In the genomic region with DNA sequence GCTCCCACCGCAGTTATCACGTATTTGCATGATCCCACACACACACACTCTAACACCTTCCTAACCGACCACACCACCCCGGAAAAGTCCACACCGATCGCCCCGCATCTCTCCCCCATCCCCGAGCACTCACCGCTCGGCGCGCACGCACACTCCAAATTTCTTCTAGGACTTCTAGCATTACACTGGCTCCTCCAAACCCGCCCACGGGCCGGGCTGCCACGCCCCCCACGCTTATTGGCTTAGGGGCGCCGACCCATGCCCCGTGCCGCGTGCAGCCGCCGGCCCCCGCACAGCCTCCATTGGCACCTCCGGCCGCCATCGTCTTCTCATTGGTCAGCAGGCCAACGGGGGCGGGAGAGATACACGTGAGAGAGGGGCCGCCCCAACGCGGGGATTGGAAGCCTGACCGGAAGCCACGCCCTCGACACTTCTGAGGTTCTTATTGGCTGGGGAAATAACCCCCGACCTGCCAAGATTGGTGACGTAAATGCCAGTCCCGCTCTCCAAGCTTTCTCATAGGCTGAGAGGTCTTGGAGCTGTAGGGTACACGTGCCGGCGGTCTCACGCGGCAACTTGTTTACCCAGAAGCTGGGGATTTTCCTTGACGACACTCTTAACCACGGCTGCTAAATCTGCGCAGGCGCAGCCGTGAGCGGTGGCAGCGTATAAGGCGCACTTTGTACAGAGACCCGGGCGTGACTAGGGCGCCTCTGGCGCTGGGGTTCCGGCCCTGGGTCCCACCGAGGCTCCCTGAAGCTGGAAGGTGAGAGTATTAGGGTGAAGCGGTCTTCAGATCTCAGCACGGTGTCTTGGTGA, we compare ENCODE assay signal across 9 cellular contexts. TPM values are rescaled to one million over a fixed set of nuclear protein-coding genes. Genes with fewer than 3 reads are reported as not detected.
DNase-seq lines count a peak whose midpoint lies in the region; ATAC-seq and TF ChIP-seq lines count a peak whose summit lies in the region.
"Had no signal": no experiment of that assay in that cellular context is flagged by ENCODE, and none has a peak within 500 bp of the region (broad histone marks: within the 10 kb centered on the region; RNA-seq: fewer than 3 reads in every experiment).

No MANE protein-coding gene starts in this region.

- peak overlapping the region; percentile 70 for H3K4me3 ChIP-seq in kidney epithelial cell (ENCODE audit: low read depth, low read length)

- no peak overlapping the region for H3K27ac Mint-ChIP-seq in chondrocyte (ENCODE audit: unreplicated experiment)
- H3K27ac Mint-ChIP-seq: activated naive CD4-positive, alpha-beta T cell treated with anti-CD3 and anti-CD28 coated beads, Interleukin-2, amount 50 U/mL, for 24 hours had no signal

- peaks cover 41% of the 10 kb centered on the region for H3K4me1 Mint-ChIP-seq in chondrocyte (ENCODE audit: low read depth)

- H3K36me3 ChIP-seq in kidney epithelial cell (ENCODE audit: control insufficient read depth, insufficient read depth, low read length) = peaks cover 3% of the 10 kb centered on the region

- H3K27me3 ChIP-seq in kidney epithelial cell (ENCODE audit: control insufficient read depth, insufficient read depth, low read length) = no peaks in the 10 kb centered on the region

- TF ChIP-seq CTCF in chondrocyte (IDR thresholded peaks at IDR 0.05) (peak; percentile 34), kidney epithelial cell (IDR thresholded peaks at IDR 0.05; ENCODE audit: insufficient read depth, low read length, poor library complexity, severe bottlenecking) (no peak)

- H3K4me3 Mint-ChIP-seq in chondrocyte (ENCODE audit: unreplicated experiment) = no peak overlapping the region
- H3K4me3 Mint-ChIP-seq: activated naive CD4-positive, alpha-beta T cell treated with anti-CD3 and anti-CD28 coated beads, Interleukin-2, amount 50 U/mL, for 24 hours had no signal

- peaks cover 4% of the 10 kb centered on the region for H3K36me3 Mint-ChIP-seq in chondrocyte (ENCODE audit: low read depth)

- DNase-seq in AG20443 (ENCODE audit: low spot score) = peak; percentile 94
- DNase-seq in NCI-H345 treated with DMSO at 0.1 percent for 48 hours (lab: John Stamatoyannopoulos, UW; ENCODE audit: unreplicated experiment) = peak; percentile 96
- DNase-seq in chondrocyte (ENCODE audit: low spot score) = peak; percentile 100
- DNase-seq in kidney epithelial cell (ENCODE audit: low read depth) = peak; percentile 100
- DNase-seq in stimulated activated CD4-positive, alpha-beta T cell treated with anti-CD3 and anti-CD28 coated beads, Interleukin-15, amount 100 ng/mL, for 48 hours (ENCODE audit: low read depth in 2 of 2) = peak; percentile 100

- H3K9me3 Mint-ChIP-seq in chondrocyte (ENCODE audit: low read depth) = no peaks in the 10 kb centered on the region
- H3K9me3 Mint-ChIP-seq: activated naive CD4-positive, alpha-beta T cell treated with anti-CD3 and anti-CD28 coated beads, Interleukin-2, amount 50 U/mL, for 24 hours had no signal

- peak; percentile 84 for ATAC-seq in GM19025 (IDR thresholded peaks at IDR 0.05; ENCODE audit: low read depth, unreplicated experiment)
- peak; percentile 80 for ATAC-seq in HG03280 (IDR thresholded peaks at IDR 0.05; ENCODE audit: unreplicated experiment)
- ATAC-seq in activated CD4-positive, CD25-positive, alpha-beta regulatory T cell treated with anti-CD3 and anti-CD28 coated beads, Interleukin-2, amount 50 U/mL, for 24 hours = peak; percentile 81 to 83

- no peaks in the 10 kb centered on the region for H3K27me3 Mint-ChIP-seq in chondrocyte (ENCODE audit: low read depth)
- H3K27me3 Mint-ChIP-seq: activated naive CD4-positive, alpha-beta T cell treated with anti-CD3 and anti-CD28 coated beads, Interleukin-2, amount 50 U/mL, for 24 hours had no signal

RNA-seq across cellular contexts. Expression of a gene that starts 4.2 kb away (rescaled TPM):
- 68.0 to 87.6 TPM (median 75.9 TPM) in 3 replicates for total RNA-seq in chondrocyte
- total RNA-seq in kidney epithelial cell = 11.0 and 19.4 TPM in 2 replicates

RNA-seq across cellular contexts. Expression of a gene that starts 6.4 kb away (rescaled TPM):
- total RNA-seq in chondrocyte (45.4 to 58.1 TPM (median 46.7 TPM) in 3 replicates), kidney epithelial cell (7.0 and 8.0 TPM in 2 replicates)

RNA-seq across cellular contexts. Expression of a gene that starts 19.8 kb away (rescaled TPM):
- total RNA-seq in chondrocyte (7.8 to 12.1 TPM (median 8.4 TPM) in 3 replicates), kidney epithelial cell (10.0 and 14.7 TPM in 2 replicates)

RNA-seq across cellular contexts. Expression of a gene that starts 32.5 kb away (rescaled TPM):
- 0.51 to 1.5 TPM (median 0.70 TPM) in 3 replicates for total RNA-seq in chondrocyte
- 1.8 TPM in 1 of 2 replicates, not detected in the other for total RNA-seq in kidney epithelial cell

RNA-seq across cellular contexts. Expression of a gene that starts 33.6 kb away (rescaled TPM):
- 5.5 to 8.6 TPM (median 8.2 TPM) in 3 replicates for total RNA-seq in chondrocyte
- total RNA-seq in kidney epithelial cell = 13.3 and 16.1 TPM in 2 replicates

Comparison
In these comparisons a context has a peak if more than half of its experiments do, and no peak if none do; other contexts are left out.
1. Peak in every context shown above with its lines: DNase-seq, ATAC-seq and H3K4me3 ChIP-seq.